ENCODE assay signal across 1 cellular context in the genomic region with DNA sequence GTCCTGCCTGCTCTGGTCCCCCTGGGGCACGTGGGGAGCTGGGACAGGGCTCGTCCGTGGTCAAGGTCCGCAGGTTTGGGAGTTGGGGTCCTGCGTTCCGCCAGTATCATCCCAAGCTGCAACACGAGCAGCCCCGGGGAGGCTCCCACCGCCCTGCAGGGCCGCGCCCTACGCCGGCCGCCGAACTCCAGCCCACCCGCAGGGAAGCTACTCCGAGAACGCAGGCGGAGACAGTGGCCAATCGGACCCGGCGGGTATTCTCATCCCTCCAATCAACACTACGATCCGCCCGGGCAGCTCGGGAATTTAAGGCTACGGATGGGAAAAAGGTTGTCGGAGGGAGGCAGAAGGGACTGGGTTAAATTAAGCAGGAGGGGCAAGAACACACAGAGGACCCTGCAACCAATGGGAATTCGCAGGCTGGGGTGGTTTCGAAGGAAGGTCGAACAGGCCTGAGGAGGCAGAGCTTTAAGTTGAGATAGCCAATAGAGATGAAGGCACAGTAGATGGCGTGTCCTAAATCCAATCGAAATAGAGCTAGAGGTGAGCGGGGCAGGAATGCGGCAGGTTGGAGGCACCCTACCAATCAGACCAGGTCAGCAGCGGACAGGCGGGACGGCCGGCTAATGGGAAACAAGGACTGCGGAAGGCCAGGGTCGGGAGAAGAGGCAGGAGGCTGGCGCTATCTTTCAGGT.
A peak's percentile ranks its signal among the peaks of the same experiment; 100 is the strongest.
TF ChIP-seq lines count a peak whose summit lies in the region.

No MANE protein-coding gene starts in this region.

TF ChIP-seq in WTC11, 78 proteins besides CTCF, POLR2A, EP300 and RAD21 (continued from another document and continues in another):
- TF ChIP-seq, protein P1, sequence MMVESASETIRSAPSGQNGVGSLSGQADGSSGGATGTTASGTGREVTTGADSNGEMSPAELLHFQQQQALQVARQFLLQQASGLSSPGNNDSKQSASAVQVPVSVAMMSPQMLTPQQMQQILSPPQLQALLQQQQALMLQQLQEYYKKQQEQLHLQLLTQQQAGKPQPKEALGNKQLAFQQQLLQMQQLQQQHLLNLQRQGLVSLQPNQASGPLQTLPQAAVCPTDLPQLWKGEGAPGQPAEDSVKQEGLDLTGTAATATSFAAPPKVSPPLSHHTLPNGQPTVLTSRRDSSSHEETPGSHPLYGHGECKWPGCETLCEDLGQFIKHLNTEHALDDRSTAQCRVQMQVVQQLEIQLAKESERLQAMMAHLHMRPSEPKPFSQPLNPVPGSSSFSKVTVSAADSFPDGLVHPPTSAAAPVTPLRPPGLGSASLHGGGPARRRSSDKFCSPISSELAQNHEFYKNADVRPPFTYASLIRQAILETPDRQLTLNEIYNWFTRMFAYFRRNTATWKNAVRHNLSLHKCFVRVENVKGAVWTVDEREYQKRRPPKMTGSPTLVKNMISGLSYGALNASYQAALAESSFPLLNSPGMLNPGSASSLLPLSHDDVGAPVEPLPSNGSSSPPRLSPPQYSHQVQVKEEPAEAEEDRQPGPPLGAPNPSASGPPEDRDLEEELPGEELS (CRISPR knock-in tag; IDR thresholded peaks at IDR 0.05) = no peak
- TF ChIP-seq, protein P2, sequence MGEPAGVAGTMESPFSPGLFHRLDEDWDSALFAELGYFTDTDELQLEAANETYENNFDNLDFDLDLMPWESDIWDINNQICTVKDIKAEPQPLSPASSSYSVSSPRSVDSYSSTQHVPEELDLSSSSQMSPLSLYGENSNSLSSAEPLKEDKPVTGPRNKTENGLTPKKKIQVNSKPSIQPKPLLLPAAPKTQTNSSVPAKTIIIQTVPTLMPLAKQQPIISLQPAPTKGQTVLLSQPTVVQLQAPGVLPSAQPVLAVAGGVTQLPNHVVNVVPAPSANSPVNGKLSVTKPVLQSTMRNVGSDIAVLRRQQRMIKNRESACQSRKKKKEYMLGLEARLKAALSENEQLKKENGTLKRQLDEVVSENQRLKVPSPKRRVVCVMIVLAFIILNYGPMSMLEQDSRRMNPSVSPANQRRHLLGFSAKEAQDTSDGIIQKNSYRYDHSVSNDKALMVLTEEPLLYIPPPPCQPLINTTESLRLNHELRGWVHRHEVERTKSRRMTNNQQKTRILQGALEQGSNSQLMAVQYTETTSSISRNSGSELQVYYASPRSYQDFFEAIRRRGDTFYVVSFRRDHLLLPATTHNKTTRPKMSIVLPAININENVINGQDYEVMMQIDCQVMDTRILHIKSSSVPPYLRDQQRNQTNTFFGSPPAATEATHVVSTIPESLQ (CRISPR knock-in tag; IDR thresholded peaks at IDR 0.05) = no peak
- TF ChIP-seq NFATC4 (CRISPR knock-in tag; IDR thresholded peaks at IDR 0.05) (no peak), CBFB (CRISPR knock-in tag; IDR thresholded peaks at IDR 0.05; ENCODE audit: low read depth) (no peak), NFE2L1 (CRISPR knock-in tag; IDR thresholded peaks at IDR 0.05) (peak; percentile 81; the same call in 1 of the 2 replicates), SOX15 (CRISPR knock-in tag; IDR thresholded peaks at IDR 0.05) (no peak), TCF7 (CRISPR knock-in tag; IDR thresholded peaks at IDR 0.05; ENCODE audit: low read depth) (no peak), ZNF671 (CRISPR knock-in tag; IDR thresholded peaks at IDR 0.05) (no peak), SMAD4 (CRISPR knock-in tag; IDR thresholded peaks at IDR 0.05) (no peak), ATF1 (CRISPR knock-in tag; IDR thresholded peaks at IDR 0.05) (no peak), ESRRA (CRISPR knock-in tag; IDR thresholded peaks at IDR 0.05; ENCODE audit: borderline replicate concordance) (no peak), KAT7 (CRISPR knock-in tag; IDR thresholded peaks at IDR 0.05; ENCODE audit: borderline replicate concordance) (no peak), NR3C1 (CRISPR knock-in tag; conservative IDR thresholded peaks at IDR 0.05; ENCODE audit: low read depth) (no peak), FOXK1 (CRISPR knock-in tag; IDR thresholded peaks at IDR 0.05) (no peak; the same call in 1 of the 2 replicates), ZNF232 (CRISPR knock-in tag; IDR thresholded peaks at IDR 0.05) (0 out of 2 replicates have a peak, but pooled peaks have one; percentile 58), TEAD1 (CRISPR knock-in tag; IDR thresholded peaks at IDR 0.05) (no peak), JUN (CRISPR knock-in tag; IDR thresholded peaks at IDR 0.05) (peak; percentile 64; the same call in 1 of the 2 replicates), IRF2 (CRISPR knock-in tag; IDR thresholded peaks at IDR 0.05; ENCODE audit: borderline replicate concordance, low read depth) (no peak), PRRX2 (CRISPR knock-in tag; IDR thresholded peaks at IDR 0.05) (no peak)
- TF ChIP-seq, protein P3, sequence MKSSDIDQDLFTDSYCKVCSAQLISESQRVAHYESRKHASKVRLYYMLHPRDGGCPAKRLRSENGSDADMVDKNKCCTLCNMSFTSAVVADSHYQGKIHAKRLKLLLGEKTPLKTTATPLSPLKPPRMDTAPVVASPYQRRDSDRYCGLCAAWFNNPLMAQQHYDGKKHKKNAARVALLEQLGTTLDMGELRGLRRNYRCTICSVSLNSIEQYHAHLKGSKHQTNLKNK (CRISPR knock-in tag; IDR thresholded peaks at IDR 0.05) = no peak
- TF ChIP-seq, protein P4, sequence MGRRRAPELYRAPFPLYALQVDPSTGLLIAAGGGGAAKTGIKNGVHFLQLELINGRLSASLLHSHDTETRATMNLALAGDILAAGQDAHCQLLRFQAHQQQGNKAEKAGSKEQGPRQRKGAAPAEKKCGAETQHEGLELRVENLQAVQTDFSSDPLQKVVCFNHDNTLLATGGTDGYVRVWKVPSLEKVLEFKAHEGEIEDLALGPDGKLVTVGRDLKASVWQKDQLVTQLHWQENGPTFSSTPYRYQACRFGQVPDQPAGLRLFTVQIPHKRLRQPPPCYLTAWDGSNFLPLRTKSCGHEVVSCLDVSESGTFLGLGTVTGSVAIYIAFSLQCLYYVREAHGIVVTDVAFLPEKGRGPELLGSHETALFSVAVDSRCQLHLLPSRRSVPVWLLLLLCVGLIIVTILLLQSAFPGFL (CRISPR knock-in tag; IDR thresholded peaks at IDR 0.05; ENCODE audit: borderline replicate concordance) = no peak
- TF ChIP-seq, protein P5, sequence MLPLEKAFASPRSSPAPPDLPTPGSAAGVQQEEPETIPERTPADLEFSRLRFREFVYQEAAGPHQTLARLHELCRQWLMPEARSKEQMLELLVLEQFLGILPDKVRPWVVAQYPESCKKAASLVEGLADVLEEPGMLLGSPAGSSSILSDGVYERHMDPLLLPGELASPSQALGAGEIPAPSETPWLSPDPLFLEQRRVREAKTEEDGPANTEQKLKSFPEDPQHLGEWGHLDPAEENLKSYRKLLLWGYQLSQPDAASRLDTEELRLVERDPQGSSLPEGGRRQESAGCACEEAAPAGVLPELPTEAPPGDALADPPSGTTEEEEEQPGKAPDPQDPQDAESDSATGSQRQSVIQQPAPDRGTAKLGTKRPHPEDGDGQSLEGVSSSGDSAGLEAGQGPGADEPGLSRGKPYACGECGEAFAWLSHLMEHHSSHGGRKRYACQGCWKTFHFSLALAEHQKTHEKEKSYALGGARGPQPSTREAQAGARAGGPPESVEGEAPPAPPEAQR (CRISPR knock-in tag; IDR thresholded peaks at IDR 0.05) = no peak
- TF ChIP-seq, protein P6, sequence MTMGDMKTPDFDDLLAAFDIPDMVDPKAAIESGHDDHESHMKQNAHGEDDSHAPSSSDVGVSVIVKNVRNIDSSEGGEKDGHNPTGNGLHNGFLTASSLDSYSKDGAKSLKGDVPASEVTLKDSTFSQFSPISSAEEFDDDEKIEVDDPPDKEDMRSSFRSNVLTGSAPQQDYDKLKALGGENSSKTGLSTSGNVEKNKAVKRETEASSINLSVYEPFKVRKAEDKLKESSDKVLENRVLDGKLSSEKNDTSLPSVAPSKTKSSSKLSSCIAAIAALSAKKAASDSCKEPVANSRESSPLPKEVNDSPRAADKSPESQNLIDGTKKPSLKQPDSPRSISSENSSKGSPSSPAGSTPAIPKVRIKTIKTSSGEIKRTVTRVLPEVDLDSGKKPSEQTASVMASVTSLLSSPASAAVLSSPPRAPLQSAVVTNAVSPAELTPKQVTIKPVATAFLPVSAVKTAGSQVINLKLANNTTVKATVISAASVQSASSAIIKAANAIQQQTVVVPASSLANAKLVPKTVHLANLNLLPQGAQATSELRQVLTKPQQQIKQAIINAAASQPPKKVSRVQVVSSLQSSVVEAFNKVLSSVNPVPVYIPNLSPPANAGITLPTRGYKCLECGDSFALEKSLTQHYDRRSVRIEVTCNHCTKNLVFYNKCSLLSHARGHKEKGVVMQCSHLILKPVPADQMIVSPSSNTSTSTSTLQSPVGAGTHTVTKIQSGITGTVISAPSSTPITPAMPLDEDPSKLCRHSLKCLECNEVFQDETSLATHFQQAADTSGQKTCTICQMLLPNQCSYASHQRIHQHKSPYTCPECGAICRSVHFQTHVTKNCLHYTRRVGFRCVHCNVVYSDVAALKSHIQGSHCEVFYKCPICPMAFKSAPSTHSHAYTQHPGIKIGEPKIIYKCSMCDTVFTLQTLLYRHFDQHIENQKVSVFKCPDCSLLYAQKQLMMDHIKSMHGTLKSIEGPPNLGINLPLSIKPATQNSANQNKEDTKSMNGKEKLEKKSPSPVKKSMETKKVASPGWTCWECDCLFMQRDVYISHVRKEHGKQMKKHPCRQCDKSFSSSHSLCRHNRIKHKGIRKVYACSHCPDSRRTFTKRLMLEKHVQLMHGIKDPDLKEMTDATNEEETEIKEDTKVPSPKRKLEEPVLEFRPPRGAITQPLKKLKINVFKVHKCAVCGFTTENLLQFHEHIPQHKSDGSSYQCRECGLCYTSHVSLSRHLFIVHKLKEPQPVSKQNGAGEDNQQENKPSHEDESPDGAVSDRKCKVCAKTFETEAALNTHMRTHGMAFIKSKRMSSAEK (CRISPR knock-in tag; IDR thresholded peaks at IDR 0.05; ENCODE audit: borderline replicate concordance) = no peak
- TF ChIP-seq, protein P7, sequence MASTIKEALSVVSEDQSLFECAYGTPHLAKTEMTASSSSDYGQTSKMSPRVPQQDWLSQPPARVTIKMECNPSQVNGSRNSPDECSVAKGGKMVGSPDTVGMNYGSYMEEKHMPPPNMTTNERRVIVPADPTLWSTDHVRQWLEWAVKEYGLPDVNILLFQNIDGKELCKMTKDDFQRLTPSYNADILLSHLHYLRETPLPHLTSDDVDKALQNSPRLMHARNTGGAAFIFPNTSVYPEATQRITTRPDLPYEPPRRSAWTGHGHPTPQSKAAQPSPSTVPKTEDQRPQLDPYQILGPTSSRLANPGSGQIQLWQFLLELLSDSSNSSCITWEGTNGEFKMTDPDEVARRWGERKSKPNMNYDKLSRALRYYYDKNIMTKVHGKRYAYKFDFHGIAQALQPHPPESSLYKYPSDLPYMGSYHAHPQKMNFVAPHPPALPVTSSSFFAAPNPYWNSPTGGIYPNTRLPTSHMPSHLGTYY (CRISPR knock-in tag; IDR thresholded peaks at IDR 0.05) = no peak
- TF ChIP-seq, protein P8, sequence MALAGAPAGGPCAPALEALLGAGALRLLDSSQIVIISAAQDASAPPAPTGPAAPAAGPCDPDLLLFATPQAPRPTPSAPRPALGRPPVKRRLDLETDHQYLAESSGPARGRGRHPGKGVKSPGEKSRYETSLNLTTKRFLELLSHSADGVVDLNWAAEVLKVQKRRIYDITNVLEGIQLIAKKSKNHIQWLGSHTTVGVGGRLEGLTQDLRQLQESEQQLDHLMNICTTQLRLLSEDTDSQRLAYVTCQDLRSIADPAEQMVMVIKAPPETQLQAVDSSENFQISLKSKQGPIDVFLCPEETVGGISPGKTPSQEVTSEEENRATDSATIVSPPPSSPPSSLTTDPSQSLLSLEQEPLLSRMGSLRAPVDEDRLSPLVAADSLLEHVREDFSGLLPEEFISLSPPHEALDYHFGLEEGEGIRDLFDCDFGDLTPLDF (CRISPR knock-in tag; IDR thresholded peaks at IDR 0.05) = 0 out of 2 replicates have a peak, but pooled peaks have one; percentile 57
- TF ChIP-seq, protein P9, sequence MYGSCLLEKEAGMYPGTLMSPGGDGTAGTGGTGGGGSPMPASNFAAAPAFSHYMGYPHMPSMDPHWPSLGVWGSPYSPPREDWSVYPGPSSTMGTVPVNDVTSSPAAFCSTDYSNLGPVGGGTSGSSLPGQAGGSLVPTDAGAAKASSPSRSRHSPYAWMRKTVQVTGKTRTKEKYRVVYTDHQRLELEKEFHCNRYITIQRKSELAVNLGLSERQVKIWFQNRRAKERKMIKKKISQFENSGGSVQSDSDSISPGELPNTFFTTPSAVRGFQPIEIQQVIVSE (CRISPR knock-in tag; IDR thresholded peaks at IDR 0.05; ENCODE audit: borderline replicate concordance) = no peak
- TF ChIP-seq, protein P10, sequence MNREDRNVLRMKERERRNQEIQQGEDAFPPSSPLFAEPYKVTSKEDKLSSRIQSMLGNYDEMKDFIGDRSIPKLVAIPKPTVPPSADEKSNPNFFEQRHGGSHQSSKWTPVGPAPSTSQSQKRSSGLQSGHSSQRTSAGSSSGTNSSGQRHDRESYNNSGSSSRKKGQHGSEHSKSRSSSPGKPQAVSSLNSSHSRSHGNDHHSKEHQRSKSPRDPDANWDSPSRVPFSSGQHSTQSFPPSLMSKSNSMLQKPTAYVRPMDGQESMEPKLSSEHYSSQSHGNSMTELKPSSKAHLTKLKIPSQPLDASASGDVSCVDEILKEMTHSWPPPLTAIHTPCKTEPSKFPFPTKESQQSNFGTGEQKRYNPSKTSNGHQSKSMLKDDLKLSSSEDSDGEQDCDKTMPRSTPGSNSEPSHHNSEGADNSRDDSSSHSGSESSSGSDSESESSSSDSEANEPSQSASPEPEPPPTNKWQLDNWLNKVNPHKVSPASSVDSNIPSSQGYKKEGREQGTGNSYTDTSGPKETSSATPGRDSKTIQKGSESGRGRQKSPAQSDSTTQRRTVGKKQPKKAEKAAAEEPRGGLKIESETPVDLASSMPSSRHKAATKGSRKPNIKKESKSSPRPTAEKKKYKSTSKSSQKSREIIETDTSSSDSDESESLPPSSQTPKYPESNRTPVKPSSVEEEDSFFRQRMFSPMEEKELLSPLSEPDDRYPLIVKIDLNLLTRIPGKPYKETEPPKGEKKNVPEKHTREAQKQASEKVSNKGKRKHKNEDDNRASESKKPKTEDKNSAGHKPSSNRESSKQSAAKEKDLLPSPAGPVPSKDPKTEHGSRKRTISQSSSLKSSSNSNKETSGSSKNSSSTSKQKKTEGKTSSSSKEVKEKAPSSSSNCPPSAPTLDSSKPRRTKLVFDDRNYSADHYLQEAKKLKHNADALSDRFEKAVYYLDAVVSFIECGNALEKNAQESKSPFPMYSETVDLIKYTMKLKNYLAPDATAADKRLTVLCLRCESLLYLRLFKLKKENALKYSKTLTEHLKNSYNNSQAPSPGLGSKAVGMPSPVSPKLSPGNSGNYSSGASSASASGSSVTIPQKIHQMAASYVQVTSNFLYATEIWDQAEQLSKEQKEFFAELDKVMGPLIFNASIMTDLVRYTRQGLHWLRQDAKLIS (CRISPR knock-in tag; IDR thresholded peaks at IDR 0.05; ENCODE audit: borderline replicate concordance) = no peak
- TF ChIP-seq, protein P11, sequence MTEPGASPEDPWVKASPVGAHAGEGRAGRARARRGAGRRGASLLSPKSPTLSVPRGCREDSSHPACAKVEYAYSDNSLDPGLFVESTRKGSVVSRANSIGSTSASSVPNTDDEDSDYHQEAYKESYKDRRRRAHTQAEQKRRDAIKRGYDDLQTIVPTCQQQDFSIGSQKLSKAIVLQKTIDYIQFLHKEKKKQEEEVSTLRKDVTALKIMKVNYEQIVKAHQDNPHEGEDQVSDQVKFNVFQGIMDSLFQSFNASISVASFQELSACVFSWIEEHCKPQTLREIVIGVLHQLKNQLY (CRISPR knock-in tag; IDR thresholded peaks at IDR 0.05) = no peak
- TF ChIP-seq, protein P12, sequence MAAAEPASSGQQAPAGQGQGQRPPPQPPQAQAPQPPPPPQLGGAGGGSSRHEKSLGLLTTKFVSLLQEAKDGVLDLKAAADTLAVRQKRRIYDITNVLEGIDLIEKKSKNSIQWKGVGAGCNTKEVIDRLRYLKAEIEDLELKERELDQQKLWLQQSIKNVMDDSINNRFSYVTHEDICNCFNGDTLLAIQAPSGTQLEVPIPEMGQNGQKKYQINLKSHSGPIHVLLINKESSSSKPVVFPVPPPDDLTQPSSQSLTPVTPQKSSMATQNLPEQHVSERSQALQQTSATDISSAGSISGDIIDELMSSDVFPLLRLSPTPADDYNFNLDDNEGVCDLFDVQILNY (CRISPR knock-in tag; IDR thresholded peaks at IDR 0.05) = peak; percentile 63; the same call in 1 of the 2 replicates
- TF ChIP-seq, protein P13, sequence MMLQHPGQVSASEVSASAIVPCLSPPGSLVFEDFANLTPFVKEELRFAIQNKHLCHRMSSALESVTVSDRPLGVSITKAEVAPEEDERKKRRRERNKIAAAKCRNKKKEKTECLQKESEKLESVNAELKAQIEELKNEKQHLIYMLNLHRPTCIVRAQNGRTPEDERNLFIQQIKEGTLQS (CRISPR knock-in tag; conservative IDR thresholded peaks at IDR 0.05) = no peak
